In genomic region chr6:100573169-100573568, GRCh38 we compare ENCODE assay signal across 9 cellular contexts.
DNase-seq lines count a peak whose midpoint lies in the region; ATAC-seq lines count a peak whose summit lies in the region.
"Had no signal": no experiment of that assay in that cellular context is flagged by ENCODE, and none has a peak within 500 bp of the region (broad histone marks: within the 10 kb centered on the region; RNA-seq: fewer than 3 reads in every experiment).

No MANE protein-coding gene starts in this region.

- H3K27me3 ChIP-seq in HAP-1 (ENCODE audit: low read depth) = no peaks in the 10 kb centered on the region
- H3K27me3 ChIP-seq: upper lobe of left lung had no signal

- no peak for ATAC-seq in stimulated activated naive CD8-positive, alpha-beta T cell treated with anti-CD3 and anti-CD28 coated beads, Interleukin-15, Interleukin-2, amounts not matched to agents 100 U/mL and 50 U/mL, for 24 hours
- no peak for ATAC-seq in HG02938 (IDR thresholded peaks at IDR 0.05; ENCODE audit: unreplicated experiment)

- H3K4me1 ChIP-seq in HAP-1 = no peaks in the 10 kb centered on the region
- H3K4me1 ChIP-seq: upper lobe of left lung had no signal

- in situ Hi-C loops in ACHN (cut with HindIII; ENCODE audit: low pct_ligation_motif_present, low pct_unique_long_range_greater_than_20kb, low sequenced_read_pairs) (no loop called here), HAP-1 (cut with MboI; ENCODE audit: low sequenced_read_pairs) (no loop called here)

- DNase-seq in ACHN (peak; percentile 39), HAP-1 (ENCODE audit: low spot score in 2 of 2) (peak; percentile 27 to 35), SK-N-DZ (ENCODE audit: low spot score) (peak; percentile 8), glomerular visceral epithelial cell (ENCODE audit: extremely low spot score) (peak; percentile 35), epidermal melanocyte (ENCODE audit: insufficient read length, low spot score) (no peak)
- no peak for DNase-seq in stimulated activated CD4-positive, alpha-beta T cell treated with anti-CD3 and anti-CD28 coated beads, Interleukin-2, amount 100 ng/mL, for 48 hours
- no peak for DNase-seq in stimulated activated naive CD8-positive, alpha-beta T cell treated with anti-CD3 and anti-CD28 coated beads, Interleukin-15, Interleukin-2, amounts not matched to agents 100 U/mL and 50 U/mL, for 24 hours
- DNase-seq: upper lobe of left lung had no signal

- H3K36me3 ChIP-seq in HAP-1 (replicated peaks) = no peaks in the 10 kb centered on the region

- no peak overlapping the region for H3K4me3 ChIP-seq in HAP-1
- H3K4me3 ChIP-seq: upper lobe of left lung had no signal

- no peaks in the 10 kb centered on the region for H3K9me3 ChIP-seq in HAP-1
- H3K9me3 ChIP-seq: upper lobe of left lung had no signal

Comparison
In these comparisons a context has a peak if more than half of its experiments do, and no peak if none do; other contexts are left out.
1. DNase-seq: peak in ACHN (single experiment), HAP-1 (2 of 2), SK-N-DZ (single experiment) and glomerular visceral epithelial cell (single experiment); none in stimulated activated CD4-positive, alpha-beta T cell treated with anti-CD3 and anti-CD28 coated beads, Interleukin-2, amount 100 ng/mL, for 48 hours (0 of 2), stimulated activated naive CD8-positive, alpha-beta T cell treated with anti-CD3 and anti-CD28 coated beads, Interleukin-15, Interleukin-2, amounts not matched to agents 100 U/mL and 50 U/mL, for 24 hours (single experiment) and epidermal melanocyte (single experiment).